20 cellular contexts compared by ENCODE assay signal in genomic region chr1:91345395-91346005, GRCh38. TPM values are rescaled to one million over a fixed set of nuclear protein-coding genes. Genes with fewer than 3 reads are reported as not detected.
"Had no signal": no experiment of that assay in that cellular context is flagged by ENCODE, and none has a peak within 500 bp of the region (broad histone marks: within the 10 kb centered on the region; RNA-seq: fewer than 3 reads in every experiment).

No MANE protein-coding gene starts in this region.

- FAIRE-seq: endothelial cell of umbilical vein had no signal

- H3K27ac ChIP-seq: adrenal gland, cardiac muscle cell, left lung, ovary, sigmoid colon, WERI-Rb-1 had no signal

- H3K36me3 ChIP-seq: adrenal gland, cardiac muscle cell, left lung, ovary, sigmoid colon, WERI-Rb-1 had no signal

- H3K9me3 Mint-ChIP-seq: activated naive CD4-positive, alpha-beta T cell treated with anti-CD3 and anti-CD28 coated beads, Interleukin-2, amount 50 U/mL, for 72 hours; activated T-helper 1 cell treated with anti-CD3 and anti-CD28 coated beads, Interleukin-12 subunit alpha, Interleukin-12 subunit beta, Interleukin-2, Interleukin-4 antibody, amounts not matched to agents 30 ng/mL and 10 ng/mL and 1 ng/mL, durations not matched to agents 14 hours and 24 hours and 36 hours; stimulated activated effector memory CD8-positive, alpha-beta T cell treated with anti-CD3 and anti-CD28 coated beads, Interleukin-12 subunit alpha, Interleukin-12 subunit beta, amount 100 ng/mL, for 72 hours had no signal

- H3K4me1 Mint-ChIP-seq: stimulated activated effector memory CD8-positive, alpha-beta T cell treated with anti-CD3 and anti-CD28 coated beads, Interleukin-12 subunit alpha, Interleukin-12 subunit beta, amount 100 ng/mL, for 72 hours had no signal

- H3K27me3 ChIP-seq: adrenal gland, cardiac muscle cell, left lung, ovary, sigmoid colon had no signal

- DNase-seq: activated CD4-positive, alpha-beta T cell treated with anti-CD3 and anti-CD28 coated beads, Interleukin-2, amount 50 U/mL, for 4 hours; activated gamma-delta T cell treated with Interleukin-2 at 50 U/mL for 16 hours; adrenal gland; dermis blood vessel endothelial cell; effector memory CD4-positive, alpha-beta T cell; foreskin fibroblast; glutamatergic neuron; hippocampal formation; islet precursor cell; left lung; ovary; sigmoid colon; stimulated activated CD4-positive, alpha-beta T cell treated with anti-CD3 and anti-CD28 coated beads, Interleukin-4, amount 100 ng/mL, for 24 hours; WERI-Rb-1 had no signal

- H3K4me1 ChIP-seq: adrenal gland, left lung, sigmoid colon had no signal

- H3K36me3 Mint-ChIP-seq: activated naive CD4-positive, alpha-beta T cell treated with anti-CD3 and anti-CD28 coated beads, Interleukin-2, amount 50 U/mL, for 72 hours; stimulated activated effector memory CD8-positive, alpha-beta T cell treated with anti-CD3 and anti-CD28 coated beads, Interleukin-12 subunit alpha, Interleukin-12 subunit beta, amount 100 ng/mL, for 72 hours had no signal

- H3K27ac Mint-ChIP-seq: activated naive CD4-positive, alpha-beta T cell treated with anti-CD3 and anti-CD28 coated beads, Interleukin-2, amount 50 U/mL, for 72 hours; activated T-helper 1 cell treated with anti-CD3 and anti-CD28 coated beads, Interleukin-12 subunit alpha, Interleukin-12 subunit beta, Interleukin-2, Interleukin-4 antibody, amounts not matched to agents 30 ng/mL and 10 ng/mL and 1 ng/mL, durations not matched to agents 14 hours and 24 hours and 36 hours; stimulated activated effector memory CD8-positive, alpha-beta T cell treated with anti-CD3 and anti-CD28 coated beads, Interleukin-12 subunit alpha, Interleukin-12 subunit beta, amount 100 ng/mL, for 72 hours had no signal

- H3K4me3 ChIP-seq: adrenal gland, cardiac muscle cell, left lung, ovary, sigmoid colon had no signal

- H3K4me3 Mint-ChIP-seq: activated T-helper 1 cell treated with anti-CD3 and anti-CD28 coated beads, Interleukin-12 subunit alpha, Interleukin-12 subunit beta, Interleukin-2, Interleukin-4 antibody, amounts not matched to agents 30 ng/mL and 10 ng/mL and 1 ng/mL, durations not matched to agents 14 hours and 24 hours and 36 hours; stimulated activated effector memory CD8-positive, alpha-beta T cell treated with anti-CD3 and anti-CD28 coated beads, Interleukin-12 subunit alpha, Interleukin-12 subunit beta, amount 100 ng/mL, for 72 hours had no signal

- H3K9me3 ChIP-seq: adrenal gland, left lung, ovary, sigmoid colon had no signal

RNA-seq across cellular contexts. Expression of gene HFM1, which starts 59.1 kb away (rescaled TPM):
- total RNA-seq: activated naive CD4-positive, alpha-beta T cell treated with anti-CD3 and anti-CD28 coated beads, Interleukin-2, amount 50 U/mL, for 72 hours; activated T-helper 1 cell treated with anti-CD3 and anti-CD28 coated beads, Interleukin-12 subunit alpha, Interleukin-12 subunit beta, Interleukin-2, Interleukin-4 antibody, amounts not matched to agents 30 ng/mL and 10 ng/mL and 1 ng/mL, durations not matched to agents 14 hours and 24 hours and 36 hours; T-helper 2 cell treated with Interferon-gamma antibody and Interleukin-4, amounts not matched to agents 100 ng/mL and 5 ng/mL, for 36 hours had no signal
- polyA plus RNA-seq: endothelial cell of umbilical vein had no signal
